21 cellular contexts compared by ENCODE assay signal in genomic region chr9:109765821-109766220, GRCh38. TPM values are rescaled to one million over a fixed set of nuclear protein-coding genes. Genes with fewer than 3 reads are reported as not detected.
"Had no signal": no experiment of that assay in that cellular context is flagged by ENCODE, and none has a peak within 500 bp of the region (broad histone marks: within the 10 kb centered on the region; RNA-seq: fewer than 3 reads in every experiment).

No MANE protein-coding gene starts in this region.

- DNase-seq: activated CD4-positive, alpha-beta T cell treated with anti-CD3 and anti-CD28 coated beads for 1 hour; activated CD4-positive, alpha-beta T cell treated with anti-CD3 and anti-CD28 coated beads, Interleukin-2, amount 50 U/mL, for 1 hour; activated CD8-positive, alpha-beta T cell treated with anti-CD3 and anti-CD28 coated beads, Interleukin-2, amount 10 ng/mL, durations not matched to agents 7 days and 5 days; colonic mucosa; dorsolateral prefrontal cortex; effector memory CD8-positive, alpha-beta T cell; islet precursor cell; left colon; lower lobe of right lung; naive B cell; nucleus accumbens; posterior cingulate gyrus; spleen; stimulated activated CD4-positive, alpha-beta T cell treated with anti-CD3 and anti-CD28 coated beads, Interleukin-4, amount 100 ng/mL, for 1 hour; stimulated activated naive CD4-positive, alpha-beta T cell; testis; uterus had no signal

- H3K36me3 ChIP-seq: colonic mucosa, lower lobe of right lung, spleen had no signal

- H3K4me3 ChIP-seq: colonic mucosa, dorsolateral prefrontal cortex, lower lobe of right lung, spleen, testis, uterus had no signal

- H3K4me1 ChIP-seq: colonic mucosa, spleen, testis, uterus had no signal

- H3K9me3 ChIP-seq: colonic mucosa, lower lobe of right lung, spleen, testis, uterus had no signal

- H3K27me3 ChIP-seq: colonic mucosa, testis, uterus had no signal

- FAIRE-seq: endothelial cell of umbilical vein, TTC549 had no signal

- ATAC-seq: activated CD8-positive, alpha-beta T cell treated with anti-CD3 and anti-CD28 coated beads, Interleukin-2, amount 10 ng/mL, durations not matched to agents 7 days and 5 days; activated naive CD4-positive, alpha-beta T cell treated with anti-CD3 and anti-CD28 coated beads, Interleukin-2, amount 50 U/mL, for 72 hours; activated T-helper 17 cell treated with anti-CD3 and anti-CD28 coated beads, Interleukin-2, amount 50 U/mL, for 72 hours; effector memory CD8-positive, alpha-beta T cell; left colon; lower lobe of right lung had no signal

- H3K27ac ChIP-seq: colonic mucosa, dorsolateral prefrontal cortex, lower lobe of right lung, spleen, testis, uterus had no signal

RNA-seq across cellular contexts. Expression of gene PALM2AKAP2, which starts 14.2 kb away (rescaled TPM):
- total RNA-seq: activated CD8-positive, alpha-beta T cell treated with anti-CD3 and anti-CD28 coated beads, Interleukin-2, amount 10 ng/mL, durations not matched to agents 7 days and 5 days; endothelial cell of umbilical vein had no signal
